Comparison of ENCODE assay signal across 27 cellular contexts in genomic region chr7:123012435-123012834, GRCh38. TPM values are rescaled to one million over a fixed set of nuclear protein-coding genes. Genes with fewer than 3 reads are reported as not detected.
A peak's percentile ranks its signal among the peaks of the same experiment; 100 is the strongest.
DNase-seq lines count a peak whose midpoint lies in the region; ATAC-seq, FAIRE-seq and TF ChIP-seq lines count a peak whose summit lies in the region.
"Had no signal": no experiment of that assay in that cellular context is flagged by ENCODE, and none has a peak within 500 bp of the region (broad histone marks: within the 10 kb centered on the region; RNA-seq: fewer than 3 reads in every experiment).

No MANE protein-coding gene starts in this region.

- no peaks in the 10 kb centered on the region for H3F3A ChIP-seq in PC-3 (ENCODE audit: low read length, unreplicated experiment)

- H3K4me1 Mint-ChIP-seq in activated CD8-positive, alpha-beta T cell treated with anti-CD3 and anti-CD28 coated beads, Interleukin-2, amount 10 ng/mL, durations not matched to agents 7 days and 5 days (ENCODE audit: low read depth): no peaks in the 10 kb centered on the region
- H3K4me1 Mint-ChIP-seq: CD14-positive monocyte; CD4-positive, alpha-beta memory T cell; CD8-positive, alpha-beta memory T cell had no signal

- H3K36me3 Mint-ChIP-seq in activated CD8-positive, alpha-beta T cell treated with anti-CD3 and anti-CD28 coated beads, Interleukin-2, amount 10 ng/mL, durations not matched to agents 7 days and 5 days (ENCODE audit: low read depth): no peaks in the 10 kb centered on the region
- H3K36me3 Mint-ChIP-seq: CD14-positive monocyte; CD4-positive, alpha-beta memory T cell; CD4-positive, CD25-positive, alpha-beta regulatory T cell; CD8-positive, alpha-beta memory T cell had no signal

- CTCF ChIA-PET in HepG2 (lab: Yijun Ruan, JAX; ENCODE audit: low intra/inter-chr PET ratio, low total read pairs) (no interaction called here), PC-3 (lab: Charles Lee) (interaction anchor here (0.7 kb wide), 1 partner anchor 478 kb away, joined by 3 read pairs; no protein-coding TSS in a partner anchor)
- CTCF ChIA-PET in activated CD8-positive, alpha-beta T cell treated with anti-CD3 and anti-CD28 coated beads, Interleukin-2, amount 10 ng/mL, durations not matched to agents 7 days and 5 days (lab: Charles Lee): no interaction called here

- no peak overlapping the region for H3K4me3 ChIP-seq in HepG2 (replicated peaks in 1 of 3; ENCODE audit: insufficient read depth in 1 of 3, low read depth in 2 of 3, low read length in 3 of 3)
- H3K4me3 ChIP-seq in right lobe of liver: no peak overlapping the region
- H3K4me3 ChIP-seq in PC-3 (ENCODE audit: low read length): no peak overlapping the region
- no peak overlapping the region for H3K4me3 ChIP-seq in SK-N-MC
- H3K4me3 ChIP-seq: BLaER1 had no signal

- ATAC-seq in HepG2 (no peak), right lobe of liver (no peak), PC-3 (no peak), GM19351 (IDR thresholded peaks at IDR 0.05; ENCODE audit: unreplicated experiment) (no peak)
- no peak for ATAC-seq in activated CD8-positive, alpha-beta T cell treated with anti-CD3 and anti-CD28 coated beads, Interleukin-2, amount 10 ng/mL, durations not matched to agents 7 days and 5 days

- H3K4me3 Mint-ChIP-seq in activated CD8-positive, alpha-beta T cell treated with anti-CD3 and anti-CD28 coated beads, Interleukin-2, amount 10 ng/mL, durations not matched to agents 7 days and 5 days: no peak overlapping the region
- H3K4me3 Mint-ChIP-seq: CD14-positive monocyte; CD4-positive, alpha-beta memory T cell; CD4-positive, CD25-positive, alpha-beta regulatory T cell; CD8-positive, alpha-beta memory T cell had no signal

- no peaks in the 10 kb centered on the region for H3K9me3 ChIP-seq in HepG2 (ENCODE audit: low read length)
- H3K9me3 ChIP-seq in right lobe of liver: no peaks in the 10 kb centered on the region
- H3K9me3 ChIP-seq in PC-3 (ENCODE audit: low read length): no peaks in the 10 kb centered on the region
- H3K9me3 ChIP-seq in SK-N-MC (ENCODE audit: low read depth, low read length): no peaks in the 10 kb centered on the region
- H3K9me3 ChIP-seq: BE2C, BLaER1 had no signal

- FAIRE-seq in HepG2 (lab: Jason Lieb, UNC): no peak
- FAIRE-seq: G401.6, GM12891, GM19239 had no signal

- H3K27me3 ChIP-seq in HepG2 (ENCODE audit: control insufficient read depth in 1 of 2, insufficient read depth in 2 of 2, low read length in 2 of 2) (no peaks in the 10 kb centered on the region), right lobe of liver (no peaks in the 10 kb centered on the region), PC-3 (ENCODE audit: low read length) (no peaks in the 10 kb centered on the region)
- H3K27me3 ChIP-seq: BE2C, BLaER1 had no signal

- in situ Hi-C loops in HepG2 (cut with HindIII; ENCODE audit: extremely low pct_ligation_motif_present, low pct_unique_long_range_greater_than_20kb): no loop called here

- TF ChIP-seq CTCF in HepG2 (CRISPR knock-in tag; IDR thresholded peaks at IDR 0.05) (no peak), right lobe of liver (IDR thresholded peaks at IDR 0.05) (no peak), PC-3 (conservative IDR thresholded peaks at IDR 0.05; ENCODE audit: low read depth, low read length) (no peak)

- H3K4me2 ChIP-seq in HepG2 (ENCODE audit: low read depth, low read length) (no peak overlapping the region), PC-3 (ENCODE audit: low read length) (peak overlapping the region; percentile 41)
- H3K4me2 ChIP-seq: BLaER1 had no signal

- no peak overlapping the region for H3K27ac Mint-ChIP-seq in activated CD8-positive, alpha-beta T cell treated with anti-CD3 and anti-CD28 coated beads, Interleukin-2, amount 10 ng/mL, durations not matched to agents 7 days and 5 days
- H3K27ac Mint-ChIP-seq: CD14-positive monocyte; CD4-positive, alpha-beta memory T cell; CD4-positive, CD25-positive, alpha-beta regulatory T cell; CD8-positive, alpha-beta memory T cell had no signal

- BruUV-seq in HepG2 (replicated peaks; lab: Mats Ljungman, UMichigan) (no TSS peak), PC-3 (replicated peaks; lab: Mats Ljungman, UMichigan) (no TSS peak)

- no peaks in the 10 kb centered on the region for H4K20me1 ChIP-seq in HepG2 (ENCODE audit: insufficient read depth, low read length)
- H4K20me1 ChIP-seq in PC-3 (ENCODE audit: low read length): no peaks in the 10 kb centered on the region
- H4K20me1 ChIP-seq: BLaER1 had no signal

- TF ChIP-seq POLR2A in HepG2 (IDR thresholded peaks at IDR 0.05; ENCODE audit: insufficient read depth in 1 of 2, low read depth in 2 of 2, low read length in 2 of 2) (no peak), right lobe of liver (IDR thresholded peaks at IDR 0.05) (no peak)

- H3K9me2 ChIP-seq in PC-3 (replicated peaks; ENCODE audit: low read length): no peaks in the 10 kb centered on the region

- H3K9me3 Mint-ChIP-seq in activated CD8-positive, alpha-beta T cell treated with anti-CD3 and anti-CD28 coated beads, Interleukin-2, amount 10 ng/mL, durations not matched to agents 7 days and 5 days (ENCODE audit: insufficient read depth): no peaks in the 10 kb centered on the region

- TF ChIP-seq EP300 in HepG2 (IDR thresholded peaks at IDR 0.05; ENCODE audit: low read depth in 2 of 2, low read length in 2 of 2): no peak
- no peak for TF ChIP-seq EP300 in HepG2 (CRISPR knock-in tag; IDR thresholded peaks at IDR 0.05; ENCODE audit: borderline replicate concordance)

- intact Hi-C loops in HepG2 (cut with micrococcal nuclease; ENCODE audit: unreplicated experiment): no loop called here
- intact Hi-C loops in right lobe of liver (cut with DNase I): no loop called here
- intact Hi-C loops in PC-3 (cut with micrococcal nuclease): no loop called here

- H3K27me3 Mint-ChIP-seq in activated CD8-positive, alpha-beta T cell treated with anti-CD3 and anti-CD28 coated beads, Interleukin-2, amount 10 ng/mL, durations not matched to agents 7 days and 5 days (ENCODE audit: low read depth): no peaks in the 10 kb centered on the region
- H3K27me3 Mint-ChIP-seq: CD4-positive, alpha-beta memory T cell; CD4-positive, CD25-positive, alpha-beta regulatory T cell; CD8-positive, alpha-beta memory T cell had no signal

- H3K27ac ChIP-seq in HepG2 (ENCODE audit: extremely low read length, insufficient read depth, low read length) (no peak overlapping the region), right lobe of liver (no peak overlapping the region), PC-3 (ENCODE audit: low read length) (peak overlapping the region; percentile 52), SK-N-MC (peak overlapping the region; percentile 18)
- H3K27ac ChIP-seq: 22Rv1, BLaER1 had no signal

- H3K36me3 ChIP-seq in HepG2 (replicated peaks in 1 of 2; ENCODE audit: control insufficient read depth in 1 of 2, insufficient read depth in 2 of 2, low read length in 2 of 2): no peaks in the 10 kb centered on the region
- H3K36me3 ChIP-seq in right lobe of liver: no peaks in the 10 kb centered on the region
- no peaks in the 10 kb centered on the region for H3K36me3 ChIP-seq in PC-3 (ENCODE audit: low read depth, low read length)
- no peaks in the 10 kb centered on the region for H3K36me3 ChIP-seq in SK-N-MC (ENCODE audit: insufficient read depth, low read length)
- H3K36me3 ChIP-seq: BE2C, BLaER1 had no signal

- H3K79me2 ChIP-seq in HepG2 (ENCODE audit: insufficient read depth, low read length): no peaks in the 10 kb centered on the region
- H3K79me2 ChIP-seq in PC-3 (ENCODE audit: low read length): no peaks in the 10 kb centered on the region

- POLR2A ChIA-PET in HepG2 (lab: Yijun Ruan, JAX): no interaction called here
- POLR2A ChIA-PET in PC-3 (lab: Charles Lee; ENCODE audit: unreplicated experiment): no interaction called here
- POLR2A ChIA-PET in activated CD8-positive, alpha-beta T cell treated with anti-CD3 and anti-CD28 coated beads, Interleukin-2, amount 10 ng/mL, durations not matched to agents 7 days and 5 days (lab: Charles Lee): no interaction called here

- H3K4me1 ChIP-seq in HepG2 (ENCODE audit: insufficient read depth, low read length) (no peaks in the 10 kb centered on the region), right lobe of liver (no peaks in the 10 kb centered on the region), PC-3 (ENCODE audit: insufficient read depth, low read length) (peaks cover 12% of the 10 kb centered on the region)
- H3K4me1 ChIP-seq: BE2C, BLaER1 had no signal

- DNase-seq in HepG2 (ENCODE audit: low spot score): no peak
- no peak for DNase-seq in right lobe of liver
- no peak for DNase-seq in PC-3
- no peak for DNase-seq in SK-N-MC (ENCODE audit: low read depth, low spot score)
- no peak for DNase-seq in activated CD8-positive, alpha-beta T cell treated with anti-CD3 and anti-CD28 coated beads, Interleukin-2, amount 10 ng/mL, durations not matched to agents 7 days and 5 days
- DNase-seq in NCI-H1436 treated with DMSO at 0.1 percent for 48 hours (lab: John Stamatoyannopoulos, UW): no peak
- DNase-seq: ACHN; BE2C; C1 segment of cervical spinal cord; CD4-positive, alpha-beta memory T cell; CD4-positive, CD25-positive, alpha-beta regulatory T cell; CD8-positive, alpha-beta memory T cell; COR-L47; DMS 273 treated with DMSO at 0.1 percent for 48 hours; DMS153; DMS79 treated with DMSO at 0.1 percent for 48 hours; GF-D8 had no signal

- H3K9ac ChIP-seq in HepG2 (ENCODE audit: insufficient read depth, low read depth, low read length): no peak overlapping the region
- no peak overlapping the region for H3K9ac ChIP-seq in PC-3 (ENCODE audit: low read length)
- H3K9ac ChIP-seq in SK-N-MC (ENCODE audit: insufficient read length): no peak overlapping the region
- H3K9ac ChIP-seq: BLaER1 had no signal

- TF ChIP-seq RAD21 in HepG2 (CRISPR knock-in tag; IDR thresholded peaks at IDR 0.05): no peak

- H2AFZ ChIP-seq in HepG2 (ENCODE audit: low read length) (no peak overlapping the region), PC-3 (ENCODE audit: low read length) (no peak overlapping the region)

RNA-seq across cellular contexts. Expression of gene TAS2R16, which starts 16.9 kb away (rescaled TPM):
- not detected in 2 replicates for total RNA-seq in HepG2 (2016; rRNA removed; fragmentation: Illumina TruSeq; extraction: Trizol)
- total RNA-seq in HepG2 (2016; cell fraction: cytosol; rRNA removed; fragmentation: Illumina TruSeq; extraction: Trizol; ENCODE audit: low read depth): not detected in 2 replicates
- total RNA-seq in HepG2 (2016; cell fraction: insoluble cytoplasmic fraction; rRNA removed; fragmentation: Illumina TruSeq; extraction: Trizol): not detected in 2 replicates
- not detected in 2 replicates for total RNA-seq in HepG2 (2016; cell fraction: membrane; rRNA removed; fragmentation: Illumina TruSeq; extraction: Trizol)
- not detected in 2 replicates for total RNA-seq in HepG2 (2016; cell fraction: nucleus; rRNA removed; fragmentation: Illumina TruSeq; extraction: Trizol)
- not detected in 2 replicates for polyA plus RNA-seq in HepG2 (2011; rRNA removed)
- polyA plus RNA-seq in HepG2 (2011; cell fraction: cytosol; rRNA removed): not detected in 2 replicates
- polyA plus RNA-seq in HepG2 (2011; cell fraction: nucleus; rRNA removed): not detected in 2 replicates
- polyA plus RNA-seq in HepG2 (2012): not detected in 2 replicates
- not detected in 2 replicates for polyA plus RNA-seq in HepG2 (2016; cell fraction: cytosol; fragmentation: Illumina TruSeq; extraction: Trizol; ENCODE audit: low read depth)
- not detected in 2 replicates for polyA plus RNA-seq in HepG2 (2016; cell fraction: insoluble cytoplasmic fraction; fragmentation: Illumina TruSeq; extraction: Trizol; ENCODE audit: low read depth)
- polyA plus RNA-seq in HepG2 (2016; cell fraction: membrane; fragmentation: Illumina TruSeq; extraction: Trizol; ENCODE audit: low read depth): not detected in 2 replicates
- polyA plus RNA-seq in HepG2 (2016; cell fraction: nucleus; fragmentation: Illumina TruSeq; extraction: Trizol; ENCODE audit: insufficient read depth, low read depth): not detected in 2 replicates
- polyA minus RNA-seq in HepG2 (2011; rRNA and poly(A)+ RNA removed; ENCODE audit: low replicate concordance): not detected in 2 replicates
- polyA minus RNA-seq in HepG2 (2011; cell fraction: cytosol; rRNA and poly(A)+ RNA removed): not detected in 2 replicates
- polyA minus RNA-seq in HepG2 (2011; cell fraction: nucleus; rRNA and poly(A)+ RNA removed): not detected in 2 replicates
- total RNA-seq in right lobe of liver: not detected
- total RNA-seq in PC-3 (2014; rRNA removed): not detected in 2 replicates
- total RNA-seq in activated CD8-positive, alpha-beta T cell treated with anti-CD3 and anti-CD28 coated beads, Interleukin-2, amount 10 ng/mL, durations not matched to agents 7 days and 5 days: not detected
- total RNA-seq: A172; A673; CD4-positive, alpha-beta memory T cell; CD4-positive, CD25-positive, alpha-beta regulatory T cell; CD8-positive, alpha-beta memory T cell had no signal
- polyA plus RNA-seq: AG04450; CD14-positive monocyte; CD4-positive, alpha-beta memory T cell; CD4-positive, CD25-positive, alpha-beta regulatory T cell; CD8-positive, alpha-beta memory T cell had no signal

Comparison
In these comparisons a context has a peak if more than half of its experiments do, and no peak if none do; other contexts are left out.
1. H3K27ac ChIP-seq: peak in PC-3 (single experiment) and SK-N-MC (single experiment); none in HepG2 (single experiment) and right lobe of liver (0 of 3).